In the genomic region with DNA sequence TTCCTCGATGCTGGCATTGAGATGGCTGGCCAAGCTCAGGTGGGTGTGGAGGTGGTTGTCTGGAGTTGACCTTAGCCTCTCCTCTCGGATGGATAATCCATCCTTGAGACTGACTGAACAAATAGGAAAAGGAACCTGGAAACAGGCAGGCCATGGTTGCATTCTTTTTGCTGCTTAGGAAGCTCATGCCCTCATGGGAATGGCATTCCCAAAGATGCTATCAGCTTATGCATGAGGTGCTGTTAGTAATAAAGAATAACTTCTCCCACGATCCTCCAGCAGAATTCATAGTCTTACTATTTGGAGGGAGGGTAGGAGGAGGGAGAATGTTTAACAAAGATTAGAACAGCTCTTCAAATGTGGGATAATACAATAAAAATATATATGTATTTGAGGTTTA, we compare ENCODE assay signal across 17 cellular contexts.
DNase-seq lines count a peak whose midpoint lies in the region; ATAC-seq and TF ChIP-seq lines count a peak whose summit lies in the region.
"Had no signal": no experiment of that assay in that cellular context is flagged by ENCODE, and none has a peak within 500 bp of the region (broad histone marks: within the 10 kb centered on the region; RNA-seq: fewer than 3 reads in every experiment).

No MANE protein-coding gene starts in this region.

- H2AFZ ChIP-seq in PC-3 (ENCODE audit: low read length): no peak overlapping the region

- BruUV-seq in PC-3 (replicated peaks; lab: Mats Ljungman, UMichigan): no TSS peak

- H3K4me3 ChIP-seq in PC-3 (ENCODE audit: low read length) (0 out of 2 replicates have a peak overlapping the region, but pooled peaks have one; percentile 20), dorsolateral prefrontal cortex (peak overlapping the region in 28 of 59 donors; percentile 26 to 65 (median 52)), mesodermal cell (ENCODE audit: extremely low read depth, insufficient read depth, low read length, poor library complexity, severe bottlenecking) (no peak overlapping the region), WERI-Rb-1 (ENCODE audit: low read depth, low read length) (no peak overlapping the region)
- H3K4me3 ChIP-seq: skin epidermis, thyroid gland had no signal

- WGBS in mesodermal cell (ENCODE audit: insufficient coverage in 2 of 2), 2 experiments: 90 to 92% methylated on average over 2 of the region's 3 CpGs

- peaks cover 5% of the 10 kb centered on the region for H3F3A ChIP-seq in PC-3 (ENCODE audit: low read length, unreplicated experiment)

- H3K36me3 ChIP-seq in PC-3 (ENCODE audit: low read depth, low read length) (no peaks in the 10 kb centered on the region), mesodermal cell (ENCODE audit: control insufficient read depth, insufficient read depth, low read length) (no peaks in the 10 kb centered on the region), WERI-Rb-1 (no peaks in the 10 kb centered on the region; the same call in none of the 2 replicates)

- POLR2A ChIA-PET in PC-3 (lab: Charles Lee; ENCODE audit: unreplicated experiment): interaction anchor here (0.6 kb wide), 2 partner anchors 18 to 331 kb away, joined by 3 to 5 read pairs; no protein-coding TSS in a partner anchor

- H3K79me2 ChIP-seq in PC-3 (ENCODE audit: low read length): no peaks in the 10 kb centered on the region

- H3K27me3 ChIP-seq in PC-3 (ENCODE audit: low read length) (no peaks in the 10 kb centered on the region), dorsolateral prefrontal cortex (no peaks in the 10 kb centered on the region), WERI-Rb-1 (ENCODE audit: insufficient read depth, low read depth, severe bottlenecking) (no peaks in the 10 kb centered on the region)
- H3K27me3 ChIP-seq: thyroid gland had no signal

- H3K9me3 ChIP-seq in PC-3 (ENCODE audit: low read length): no peaks in the 10 kb centered on the region
- H3K9me3 ChIP-seq in mesodermal cell (ENCODE audit: control insufficient read depth, low read length): no peaks in the 10 kb centered on the region
- no peaks in the 10 kb centered on the region for H3K9me3 ChIP-seq in WERI-Rb-1 (ENCODE audit: severe bottlenecking)
- H3K9me3 ChIP-seq: thyroid gland had no signal

- H3K4me1 ChIP-seq in PC-3 (ENCODE audit: insufficient read depth, low read length) (peaks cover 45% of the 10 kb centered on the region), mesodermal cell (ENCODE audit: control insufficient read depth, insufficient read depth, low read length, poor library complexity, severe bottlenecking) (peaks cover 21% of the 10 kb centered on the region)

- no peaks in the 10 kb centered on the region for H3K9me2 ChIP-seq in PC-3 (replicated peaks; ENCODE audit: low read length)

- peak overlapping the region; percentile 95 for H3K27ac ChIP-seq in PC-3 (ENCODE audit: low read length)
- H3K27ac ChIP-seq in dorsolateral prefrontal cortex: peak overlapping the region; percentile 73 to 96 (median 88)
- peak overlapping the region; percentile 43 for H3K27ac ChIP-seq in mesodermal cell (ENCODE audit: low read depth, low read length, severe bottlenecking)
- H3K27ac ChIP-seq in WERI-Rb-1: no peak overlapping the region
- H3K27ac ChIP-seq: thyroid gland, VCaP had no signal

- ATAC-seq in PC-3: peak; percentile 16
- ATAC-seq: naive thymus-derived CD4-positive, alpha-beta T cell had no signal

- intact Hi-C loops in PC-3 (cut with micrococcal nuclease) (no loop called here), dorsolateral prefrontal cortex (cut with DNase I) (loop anchor here in 1 of 2 donors (10.0 kb wide), 1 partner anchor 195 kb away; no protein-coding TSS in a partner anchor)

- CTCF ChIA-PET in PC-3 (lab: Charles Lee): interaction anchor here (0.6 kb wide), 1 partner anchor 168 kb away, joined by 6 read pairs; no protein-coding TSS in a partner anchor

- TF ChIP-seq CTCF in PC-3 (conservative IDR thresholded peaks at IDR 0.05; ENCODE audit: low read depth, low read length): no peak
- no peak for TF ChIP-seq CTCF in dorsolateral prefrontal cortex (IDR thresholded peaks at IDR 0.05 in 54 of 56, conservative IDR thresholded peaks at IDR 0.05 in 2 of 56; ENCODE audit: low read depth in 1 of 56, partially characterized antibody in 56 of 56)
- no peak for TF ChIP-seq CTCF in WERI-Rb-1 (IDR thresholded peaks at IDR 0.05; ENCODE audit: low read depth, low read length)

- peak overlapping the region; percentile 55 for H3K9ac ChIP-seq in PC-3 (ENCODE audit: low read length)

- H3K4me2 ChIP-seq in PC-3 (ENCODE audit: low read length): peak overlapping the region; percentile 59

- DNase-seq in AG08395 (ENCODE audit: low spot score) (peak; percentile 52), PC-3 (peak; percentile 70), dorsolateral prefrontal cortex (no peak), hippocampal formation (lab: John Stamatoyannopoulos, UW) (no peak), WERI-Rb-1 (no peak), NK-92 (lab: John Stamatoyannopoulos, UW; ENCODE audit: unreplicated experiment) (no peak), COLO668 (lab: John Stamatoyannopoulos, UW; ENCODE audit: unreplicated experiment) (no peak)
- DNase-seq: activated naive CD4-positive, alpha-beta T cell treated with Interleukin-2 at 50 U/mL for 16 hours; cerebellar nuclear complex; GOT3; naive thymus-derived CD4-positive, alpha-beta T cell; NCI-H187; SIG-M5; thyroid gland had no signal

- H4K20me1 ChIP-seq in PC-3 (ENCODE audit: low read length): no peaks in the 10 kb centered on the region

Comparison
In these comparisons a context has a peak if more than half of its experiments do, and no peak if none do; other contexts are left out.
1. DNase-seq: peak in AG08395 (single experiment) and PC-3 (single experiment); none in dorsolateral prefrontal cortex (0 of 10), hippocampal formation (0 of 2), WERI-Rb-1 (single experiment), NK-92 (single experiment) and COLO668 (single experiment).